8 cellular contexts compared by ENCODE assay signal in the genomic region with DNA sequence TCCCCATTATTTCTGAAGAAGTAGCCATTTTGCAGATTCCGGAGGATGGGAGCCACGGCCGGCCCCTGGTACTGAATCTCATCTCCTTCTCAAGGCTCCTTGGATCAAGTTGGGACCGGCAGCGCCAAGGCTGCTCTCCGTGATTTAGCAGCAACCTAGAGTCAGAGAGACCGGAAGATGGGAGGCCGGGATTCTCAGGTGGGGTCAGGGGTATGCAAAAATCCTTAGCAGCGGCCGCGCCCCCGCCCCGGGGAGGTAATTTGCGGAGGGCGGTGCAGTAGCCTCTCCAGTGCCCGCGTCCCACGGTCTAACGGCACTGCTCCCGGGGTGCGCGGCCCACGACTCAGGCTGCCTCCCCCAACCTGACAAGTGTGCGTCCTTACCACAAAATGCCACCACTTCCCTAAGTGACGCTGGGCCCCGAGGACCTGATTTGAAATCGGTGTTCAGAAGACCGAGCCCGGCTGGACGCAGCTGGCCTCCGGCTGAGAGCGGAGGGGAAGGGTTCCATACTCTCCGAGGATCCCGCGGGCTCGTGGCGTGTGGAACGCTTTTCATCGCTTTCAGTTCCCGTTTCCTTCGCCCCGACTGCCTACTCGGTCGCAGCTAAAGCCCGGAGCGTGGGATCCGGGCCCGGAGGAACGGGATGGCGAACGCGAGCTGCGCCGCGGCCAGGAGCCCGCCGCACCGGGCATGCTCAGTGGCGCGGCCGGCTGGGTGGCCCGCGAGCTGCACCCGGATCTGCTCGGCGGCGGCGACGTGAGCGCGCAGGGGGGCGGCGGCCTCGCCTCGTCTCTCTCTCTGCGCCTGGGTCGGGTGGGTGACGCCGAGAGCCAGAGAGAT. TPM values are rescaled to one million over a fixed set of nuclear protein-coding genes. Genes with fewer than 3 reads are reported as not detected.
A peak's percentile ranks its signal among the peaks of the same experiment; 100 is the strongest.
DNase-seq lines count a peak whose midpoint lies in the region; ATAC-seq and TF ChIP-seq lines count a peak whose summit lies in the region.

SCAMP1 (plus strand) TSS at position 787 of the 843 bp plus-strand sequence; CDS start at position 842, 55 bp downstream.

- no peaks in the 10 kb centered on the region for H3K36me3 ChIP-seq in HUES64 (ENCODE audit: insufficient read depth, low read length)
- no peaks in the 10 kb centered on the region for H3K36me3 ChIP-seq in OCI-LY3 (replicated peaks; ENCODE audit: low read depth, low read length)
- no peaks in the 10 kb centered on the region for H3K36me3 ChIP-seq in mucosa of descending colon (ENCODE audit: low read depth)

- H3K9ac ChIP-seq in HUES64 (ENCODE audit: low read depth, low read length) (peak within 1 kb of the TSS; percentile 95), OCI-LY3 (ENCODE audit: low read length) (peak within 1 kb of the TSS; percentile 97)

- intact Hi-C loops in mucosa of descending colon (cut with DNase I, micrococcal nuclease), result loop anchor here (2.0 to 10.0 kb wide), 2 partner anchors 65 kb away; partner anchors contain the start of gene AP3B1 (in 2 of the 2)

- no peaks in the 10 kb centered on the region for H3K27me3 ChIP-seq in HUES64 (ENCODE audit: insufficient read depth, low read length)
- H3K27me3 ChIP-seq in OCI-LY3 (ENCODE audit: low read depth, low read length), result no peaks in the 10 kb centered on the region

- peaks cover 10% of the 10 kb centered on the region; the same call in 1 of the 2 replicates for H3K4me1 ChIP-seq in HUES64 (ENCODE audit: insufficient read depth, low read length)
- peaks cover 14% of the 10 kb centered on the region for H3K4me1 ChIP-seq in OCI-LY3 (ENCODE audit: low read length)
- H3K4me1 ChIP-seq in mucosa of descending colon (ENCODE audit: low read depth), result peaks cover 10% of the 10 kb centered on the region

- peak within 1 kb of the TSS; percentile 78 for H2AFZ ChIP-seq in OCI-LY3 (ENCODE audit: low read depth, low read length)

- no peak for TF ChIP-seq CTCF in OCI-LY3 (IDR thresholded peaks at IDR 0.05; ENCODE audit: low read depth, low read length)
- no peak for TF ChIP-seq CTCF in epithelial cell of esophagus (IDR thresholded peaks at IDR 0.05; ENCODE audit: insufficient read depth, low read depth, low read length, missing control alignments)
- peak; percentile 54 for TF ChIP-seq CTCF in mucosa of descending colon (IDR thresholded peaks at IDR 0.05)

- peak within 1 kb of the TSS; percentile 97 for H3K4me3 ChIP-seq in HUES64 (ENCODE audit: low read length)
- peak within 1 kb of the TSS; percentile 99 for H3K4me3 ChIP-seq in OCI-LY3 (ENCODE audit: low read length)
- H3K4me3 ChIP-seq in epithelial cell of esophagus (ENCODE audit: low read length), result peak within 1 kb of the TSS; percentile 95
- peak within 1 kb of the TSS; percentile 94 for H3K4me3 ChIP-seq in mucosa of descending colon

- H3K4me2 ChIP-seq in OCI-LY3 (ENCODE audit: low read length), result peak within 1 kb of the TSS; percentile 85

- peaks cover 28% of the 10 kb centered on the region for H3K79me2 ChIP-seq in OCI-LY3 (ENCODE audit: low read length)

- H3K9me3 ChIP-seq in HUES64 (ENCODE audit: insufficient read depth, low read depth, low read length) (no peaks in the 10 kb centered on the region), OCI-LY3 (ENCODE audit: insufficient read depth, low read length) (no peaks in the 10 kb centered on the region), mucosa of descending colon (no peaks in the 10 kb centered on the region)

- DNase-seq in DMS 273 treated with DMSO at 0.1 percent for 48 hours (lab: John Stamatoyannopoulos, UW) (peak; percentile 72), activated T-cell treated with anti-CD3 and anti-CD28 coated beads for 1 hour (ENCODE audit: low read depth) (peak; percentile 88), epithelial cell of esophagus (ENCODE audit: low read depth) (peak; percentile 95), mucosa of descending colon (peak; percentile 94 to 98 (median 96))
- DNase-seq in stimulated activated CD8-positive, alpha-beta memory T cell treated with anti-CD3 and anti-CD28 coated beads, Interleukin-4, amount 100 ng/mL, for 24 hours (ENCODE audit: low read depth), result peak; percentile 89

- under 1% methylated on average over 79 of the region's 79 CpGs for WGBS in HUES64

- H3K27ac ChIP-seq in HUES64 (ENCODE audit: low read depth, low read length) (peak within 1 kb of the TSS; percentile 99), OCI-LY3 (ENCODE audit: low read length) (peak within 1 kb of the TSS; percentile 87)

- peak; percentile 72 for ATAC-seq in GM21447 (IDR thresholded peaks at IDR 0.05; ENCODE audit: unreplicated experiment)
- peak; percentile 98 for ATAC-seq in mucosa of descending colon

- no peaks in the 10 kb centered on the region for H4K20me1 ChIP-seq in OCI-LY3 (ENCODE audit: insufficient read depth, low read length)

RNA-seq across cellular contexts. Expression of gene SCAMP1, which starts in this region (rescaled TPM):
- 23.0 TPM for polyA plus RNA-seq in HUES64 (2013, experiment 1 of 2)
- 28.7 TPM for polyA plus RNA-seq in HUES64 (2013, experiment 2 of 2)
- total RNA-seq in mucosa of descending colon, result 10 to 100 TPM; 23.5 to 41.7 (median 36.1) TPM

Comparison
In these comparisons a context has a peak if more than half of its experiments do, and no peak if none do; other contexts are left out.
1. Peak in every context shown above with its lines: DNase-seq, ATAC-seq, H3K4me3 ChIP-seq and H3K27ac ChIP-seq.